ENCODE assay signal across 22 cellular contexts in genomic region chr3:31978553-31978952, GRCh38. TPM values are rescaled to one million over a fixed set of nuclear protein-coding genes. Genes with fewer than 3 reads are reported as not detected.
DNase-seq lines count a peak whose midpoint lies in the region; ATAC-seq and TF ChIP-seq lines count a peak whose summit lies in the region.
"Had no signal": no experiment of that assay in that cellular context is flagged by ENCODE, and none has a peak within 500 bp of the region (broad histone marks: within the 10 kb centered on the region; RNA-seq: fewer than 3 reads in every experiment).

No MANE protein-coding gene starts in this region.

- peaks cover 21% of the 10 kb centered on the region for H3K36me3 ChIP-seq in HUES48 (ENCODE audit: control insufficient read depth, insufficient read depth, low read length)
- H3K36me3 ChIP-seq: brain microvascular endothelial cell, esophagus muscularis mucosa, heart left ventricle had no signal

- no peaks in the 10 kb centered on the region for H3K9me3 ChIP-seq in HUES48 (ENCODE audit: control insufficient read depth, insufficient read depth, low read length)
- H3K9me3 ChIP-seq: esophagus muscularis mucosa, heart left ventricle, SK-N-SH had no signal

- no peak overlapping the region for H3K9ac ChIP-seq in HUES48 (ENCODE audit: low read depth, low read length)
- H3K9ac ChIP-seq: SK-N-SH had no signal

- H3K27ac Mint-ChIP-seq in activated CD4-positive, alpha-beta memory T cell treated with anti-CD3 and anti-CD28 coated beads for 36 hours = peak overlapping the region; percentile 25
- H3K27ac Mint-ChIP-seq in activated CD4-positive, alpha-beta memory T cell treated with anti-CD3 and anti-CD28 coated beads, Interleukin-2, amount 10 ng/mL, durations not matched to agents 7 days and 5 days = no peak overlapping the region
- peak overlapping the region; percentile 86 for H3K27ac Mint-ChIP-seq in activated naive CD8-positive, alpha-beta T cell treated with anti-CD3 and anti-CD28 coated beads for 36 hours
- no peak overlapping the region for H3K27ac Mint-ChIP-seq in neural crest cell (ENCODE audit: unreplicated experiment)
- H3K27ac Mint-ChIP-seq: CD8-positive, alpha-beta memory T cell had no signal

- peaks cover 28% of the 10 kb centered on the region for H3K4me1 Mint-ChIP-seq in activated CD4-positive, alpha-beta memory T cell treated with anti-CD3 and anti-CD28 coated beads for 36 hours (ENCODE audit: low read depth)
- peaks cover 19% of the 10 kb centered on the region for H3K4me1 Mint-ChIP-seq in activated CD4-positive, alpha-beta memory T cell treated with anti-CD3 and anti-CD28 coated beads, Interleukin-2, amount 10 ng/mL, durations not matched to agents 7 days and 5 days
- H3K4me1 Mint-ChIP-seq in activated naive CD8-positive, alpha-beta T cell treated with anti-CD3 and anti-CD28 coated beads for 36 hours = peaks cover 30% of the 10 kb centered on the region
- H3K4me1 Mint-ChIP-seq in neural crest cell = peaks cover 13% of the 10 kb centered on the region

- peak overlapping the region; percentile 42; the same call in 1 of the 2 replicates for H3K4me3 ChIP-seq in HUES48 (ENCODE audit: low read depth, low read length)
- H3K4me3 ChIP-seq: GM12878 had no signal

- H3K36me3 Mint-ChIP-seq in activated CD4-positive, alpha-beta memory T cell treated with anti-CD3 and anti-CD28 coated beads for 36 hours = no peaks in the 10 kb centered on the region
- H3K36me3 Mint-ChIP-seq in activated CD4-positive, alpha-beta memory T cell treated with anti-CD3 and anti-CD28 coated beads, Interleukin-2, amount 10 ng/mL, durations not matched to agents 7 days and 5 days (ENCODE audit: low read depth) = no peaks in the 10 kb centered on the region
- H3K36me3 Mint-ChIP-seq in activated naive CD8-positive, alpha-beta T cell treated with anti-CD3 and anti-CD28 coated beads for 36 hours = peaks cover 15% of the 10 kb centered on the region
- peaks cover 3% of the 10 kb centered on the region for H3K36me3 Mint-ChIP-seq in neural crest cell (ENCODE audit: low read depth)
- H3K36me3 Mint-ChIP-seq: CD8-positive, alpha-beta memory T cell had no signal

- peaks cover 34% of the 10 kb centered on the region for H3K4me1 ChIP-seq in HUES48 (ENCODE audit: control insufficient read depth, insufficient read depth, low read length)

- CTCF ChIA-PET in activated CD4-positive, alpha-beta memory T cell treated with anti-CD3 and anti-CD28 coated beads for 36 hours (lab: Charles Lee) = no interaction called here
- CTCF ChIA-PET in activated CD4-positive, alpha-beta memory T cell treated with anti-CD3 and anti-CD28 coated beads, Interleukin-2, amount 10 ng/mL, durations not matched to agents 7 days and 5 days (lab: Charles Lee) = no interaction called here

- POLR2A ChIA-PET in activated CD4-positive, alpha-beta memory T cell treated with anti-CD3 and anti-CD28 coated beads for 36 hours (lab: Charles Lee) = interaction anchor here (1.1 kb wide), 1 partner anchor 52 kb away, joined by 3 read pairs; no protein-coding TSS in a partner anchor
- POLR2A ChIA-PET in activated CD4-positive, alpha-beta memory T cell treated with anti-CD3 and anti-CD28 coated beads, Interleukin-2, amount 10 ng/mL, durations not matched to agents 7 days and 5 days (lab: Charles Lee) = no interaction called here

- no peak for DNase-seq in activated CD4-positive, alpha-beta memory T cell treated with anti-CD3 and anti-CD28 coated beads for 36 hours
- no peak for DNase-seq in activated CD4-positive, alpha-beta memory T cell treated with anti-CD3 and anti-CD28 coated beads, Interleukin-2, amount 10 ng/mL, durations not matched to agents 7 days and 5 days
- no peak for DNase-seq in activated naive CD8-positive, alpha-beta T cell treated with anti-CD3 and anti-CD28 coated beads for 36 hours
- DNase-seq in neural crest cell (ENCODE audit: low read depth, low spot score) (no peak), glomerular visceral epithelial cell (ENCODE audit: extremely low spot score) (no peak), left ventricle myocardium superior (no peak), COLO829 (ENCODE audit: low spot score) (no peak)
- DNase-seq: activated CD4-positive, alpha-beta T cell treated with anti-CD3 and anti-CD28 coated beads, Interleukin-2, amount 50 U/mL, for 4 hours; activated naive CD4-positive, alpha-beta T cell; brain microvascular endothelial cell; CD8-positive, alpha-beta memory T cell; heart left ventricle; Kasumi-1; mesendoderm; NCI-H1417 treated with DMSO at 0.1 percent for 48 hours; NCI-H345; right cardiac atrium; SK-N-SH; stimulated activated CD4-positive, alpha-beta T cell treated with anti-CD3 and anti-CD28 coated beads, Interleukin-1b, Interleukin-23, amount 100 ng/mL, for 48 hours had no signal

- peaks cover 7% of the 10 kb centered on the region; the same call in 1 of the 2 replicates for H3K27me3 ChIP-seq in HUES48 (ENCODE audit: control insufficient read depth, insufficient read depth, low read length)
- H3K27me3 ChIP-seq: brain microvascular endothelial cell, esophagus muscularis mucosa had no signal

- no peak for ATAC-seq in left ventricle myocardium superior
- ATAC-seq: heart left ventricle, right cardiac atrium had no signal

- no peak overlapping the region for H3K4me3 Mint-ChIP-seq in activated CD4-positive, alpha-beta memory T cell treated with anti-CD3 and anti-CD28 coated beads for 36 hours
- no peak overlapping the region for H3K4me3 Mint-ChIP-seq in activated CD4-positive, alpha-beta memory T cell treated with anti-CD3 and anti-CD28 coated beads, Interleukin-2, amount 10 ng/mL, durations not matched to agents 7 days and 5 days
- H3K4me3 Mint-ChIP-seq in activated naive CD8-positive, alpha-beta T cell treated with anti-CD3 and anti-CD28 coated beads for 36 hours = peak overlapping the region; percentile 75
- peak overlapping the region; percentile 86 for H3K4me3 Mint-ChIP-seq in neural crest cell

- intact Hi-C loops in activated CD4-positive, alpha-beta memory T cell treated with anti-CD3 and anti-CD28 coated beads for 36 hours (cut with micrococcal nuclease) = loop anchor here (2.0 kb wide), 3 partner anchors 18 to 136 kb away; partner anchors contain the start of gene GPD1L
- intact Hi-C loops in left ventricle myocardium superior (cut with micrococcal nuclease) = no loop called here

- TF ChIP-seq CTCF in neural crest cell (conservative IDR thresholded peaks at IDR 0.05) = no peak

- H3K27me3 Mint-ChIP-seq in activated CD4-positive, alpha-beta memory T cell treated with anti-CD3 and anti-CD28 coated beads for 36 hours = peaks cover 65% of the 10 kb centered on the region
- H3K27me3 Mint-ChIP-seq in activated CD4-positive, alpha-beta memory T cell treated with anti-CD3 and anti-CD28 coated beads, Interleukin-2, amount 10 ng/mL, durations not matched to agents 7 days and 5 days = peaks cover 37% of the 10 kb centered on the region
- peaks cover 55% of the 10 kb centered on the region for H3K27me3 Mint-ChIP-seq in activated naive CD8-positive, alpha-beta T cell treated with anti-CD3 and anti-CD28 coated beads for 36 hours
- peaks cover 48% of the 10 kb centered on the region for H3K27me3 Mint-ChIP-seq in neural crest cell (ENCODE audit: low read depth)

- H3K27ac ChIP-seq in HUES48 (ENCODE audit: low read depth, low read length) = no peak overlapping the region
- H3K27ac ChIP-seq: brain microvascular endothelial cell, esophagus muscularis mucosa, heart left ventricle had no signal

- no peaks in the 10 kb centered on the region for H3K9me3 Mint-ChIP-seq in activated CD4-positive, alpha-beta memory T cell treated with anti-CD3 and anti-CD28 coated beads for 36 hours
- H3K9me3 Mint-ChIP-seq in activated CD4-positive, alpha-beta memory T cell treated with anti-CD3 and anti-CD28 coated beads, Interleukin-2, amount 10 ng/mL, durations not matched to agents 7 days and 5 days = no peaks in the 10 kb centered on the region
- H3K9me3 Mint-ChIP-seq in activated naive CD8-positive, alpha-beta T cell treated with anti-CD3 and anti-CD28 coated beads for 36 hours = peaks cover 3% of the 10 kb centered on the region
- H3K9me3 Mint-ChIP-seq in neural crest cell = no peaks in the 10 kb centered on the region

RNA-seq across cellular contexts. Expression of gene OSBPL10, which starts 2.5 kb away (rescaled TPM):
- total RNA-seq in activated CD4-positive, alpha-beta memory T cell treated with anti-CD3 and anti-CD28 coated beads for 36 hours = 1 to 10 TPM; 3.4 to 3.5 TPM
- 1 to 10 TPM; 1.6 to 1.7 TPM for total RNA-seq in activated CD4-positive, alpha-beta memory T cell treated with anti-CD3 and anti-CD28 coated beads, Interleukin-2, amount 10 ng/mL, durations not matched to agents 7 days and 5 days
- total RNA-seq in activated naive CD8-positive, alpha-beta T cell treated with anti-CD3 and anti-CD28 coated beads for 36 hours = 1 to 10 TPM; 5.4 to 5.5 TPM
- total RNA-seq in neural crest cell = 18.7 and 20.4 TPM in 2 replicates
- total RNA-seq in left ventricle myocardium superior = 5.3 TPM

RNA-seq across cellular contexts. Expression of gene ZNF860, which starts 3.0 kb away (rescaled TPM):
- total RNA-seq in activated CD4-positive, alpha-beta memory T cell treated with anti-CD3 and anti-CD28 coated beads for 36 hours = under 1 TPM in 1 of 2 experiments, not detected in 1; 0.19 TPM
- under 1 TPM; 0.08 to 0.13 TPM for total RNA-seq in activated CD4-positive, alpha-beta memory T cell treated with anti-CD3 and anti-CD28 coated beads, Interleukin-2, amount 10 ng/mL, durations not matched to agents 7 days and 5 days
- under 1 TPM; 0.34 to 0.37 TPM for total RNA-seq in activated naive CD8-positive, alpha-beta T cell treated with anti-CD3 and anti-CD28 coated beads for 36 hours
- total RNA-seq in neural crest cell (0.27 and 0.56 TPM in 2 replicates), left ventricle myocardium superior (0.17 TPM)
- total RNA-seq: GM12878 had no signal

Comparison
In these comparisons a context has a peak if more than half of its experiments do, and no peak if none do; other contexts are left out.
1. H3K27ac Mint-ChIP-seq: peak in activated CD4-positive, alpha-beta memory T cell treated with anti-CD3 and anti-CD28 coated beads for 36 hours (single experiment) and activated naive CD8-positive, alpha-beta T cell treated with anti-CD3 and anti-CD28 coated beads for 36 hours (single experiment); none in activated CD4-positive, alpha-beta memory T cell treated with anti-CD3 and anti-CD28 coated beads, Interleukin-2, amount 10 ng/mL, durations not matched to agents 7 days and 5 days (single experiment) and neural crest cell (single experiment).
2. H3K4me3 Mint-ChIP-seq: peak in activated naive CD8-positive, alpha-beta T cell treated with anti-CD3 and anti-CD28 coated beads for 36 hours (single experiment) and neural crest cell (single experiment); none in activated CD4-positive, alpha-beta memory T cell treated with anti-CD3 and anti-CD28 coated beads for 36 hours (single experiment) and activated CD4-positive, alpha-beta memory T cell treated with anti-CD3 and anti-CD28 coated beads, Interleukin-2, amount 10 ng/mL, durations not matched to agents 7 days and 5 days (single experiment).